In genomic region chr2:130327703-130328527, GRCh38 we compare ENCODE assay signal across 12 cellular contexts. TPM values are rescaled to one million over a fixed set of nuclear protein-coding genes. Genes with fewer than 3 reads are reported as not detected.
A peak's percentile ranks its signal among the peaks of the same experiment; 100 is the strongest.
DNase-seq lines count a peak whose midpoint lies in the region; ATAC-seq, FAIRE-seq and TF ChIP-seq lines count a peak whose summit lies in the region.
"Had no signal": no experiment of that assay in that cellular context is flagged by ENCODE, and none has a peak within 500 bp of the region (broad histone marks: within the 10 kb centered on the region; RNA-seq: fewer than 3 reads in every experiment).

No MANE protein-coding gene starts in this region.

- no peak overlapping the region for H2BK120ac ChIP-seq in mesenchymal stem cell (ENCODE audit: low read depth, low read length)

- H2BK12ac ChIP-seq in mesenchymal stem cell (ENCODE audit: low read length in 2 of 2), result no peak overlapping the region

- H2BK5ac ChIP-seq in mesenchymal stem cell (ENCODE audit: low read depth, low read length, poor library complexity, severe bottlenecking), result no peak overlapping the region

- no peaks in the 10 kb centered on the region for H3K79me1 ChIP-seq in mesenchymal stem cell (replicated peaks; ENCODE audit: low read length, poor library complexity, severe bottlenecking)

- peak overlapping the region; percentile 80 for H2AFZ ChIP-seq in mesenchymal stem cell (ENCODE audit: low read depth, low read length)

- no peak overlapping the region for H3K9ac ChIP-seq in mesenchymal stem cell (ENCODE audit: low read length)

- H3K27ac ChIP-seq in mesenchymal stem cell (ENCODE audit: low read length, poor library complexity, severe bottlenecking), result peak overlapping the region; percentile 36
- H3K27ac ChIP-seq: left ventricle myocardium inferior, Peyer's patch had no signal

- ATAC-seq in GM21423 (IDR thresholded peaks at IDR 0.05; ENCODE audit: unreplicated experiment), result no peak
- ATAC-seq in GM18861 (IDR thresholded peaks at IDR 0.05; ENCODE audit: unreplicated experiment), result no peak
- ATAC-seq in GM18867 (IDR thresholded peaks at IDR 0.05; ENCODE audit: unreplicated experiment), result no peak

- TF ChIP-seq CTCF in bronchial epithelial cell (IDR thresholded peaks at IDR 0.05; ENCODE audit: insufficient read depth, low read length, severe bottlenecking), result no peak

- FAIRE-seq in bronchial epithelial cell (lab: Jason Lieb, UNC), result no peak

- H4K91ac ChIP-seq in mesenchymal stem cell (ENCODE audit: low read length), result no peak overlapping the region

- 63% methylated on average over 40 of the region's 43 CpGs for WGBS in mesenchymal stem cell

- peak overlapping the region in 1 of 2 experiments; percentile 57 for H3K4ac ChIP-seq in mesenchymal stem cell (ENCODE audit: low read depth in 1 of 2, low read length in 2 of 2)

- H3K14ac ChIP-seq in mesenchymal stem cell (ENCODE audit: low read length in 2 of 2), result no peak overlapping the region

- H3K27me3 ChIP-seq in bronchial epithelial cell (ENCODE audit: control insufficient read depth, insufficient read depth, low read length) (no peaks in the 10 kb centered on the region), mesenchymal stem cell (ENCODE audit: control insufficient read depth in 1 of 2, insufficient read depth in 1 of 2, low read length in 2 of 2) (peaks cover 9 to 62% of the 10 kb centered on the region in 2 experiments)
- H3K27me3 ChIP-seq: Peyer's patch had no signal

- H2BK15ac ChIP-seq in mesenchymal stem cell (ENCODE audit: low read depth, poor library complexity, severe bottlenecking), result no peak overlapping the region

- H4K8ac ChIP-seq in mesenchymal stem cell (ENCODE audit: low read length), result peak overlapping the region; percentile 27

- peak overlapping the region; percentile 31 for H3K4me2 ChIP-seq in mesenchymal stem cell (ENCODE audit: low read length, poor library complexity, severe bottlenecking)

- H3K4me1 ChIP-seq in mesenchymal stem cell (ENCODE audit: control insufficient read depth, insufficient read depth, low read depth, low read length), result peaks cover 13% of the 10 kb centered on the region

- H3K18ac ChIP-seq in mesenchymal stem cell (ENCODE audit: low read depth in 1 of 2, low read length in 2 of 2), result no peak overlapping the region

- no peak overlapping the region for H3K4me3 ChIP-seq in bronchial epithelial cell (ENCODE audit: low read depth, low read length)
- H3K4me3 ChIP-seq in mesenchymal stem cell (ENCODE audit: insufficient read depth in 1 of 2, low read depth in 1 of 2, low read length in 2 of 2), result no peak overlapping the region
- H3K4me3 ChIP-seq: left ventricle myocardium inferior, Peyer's patch had no signal

- H3K36me3 ChIP-seq in bronchial epithelial cell (ENCODE audit: control insufficient read depth, insufficient read depth, low read length), result no peaks in the 10 kb centered on the region
- no peaks in the 10 kb centered on the region for H3K36me3 ChIP-seq in mesenchymal stem cell (ENCODE audit: control insufficient read depth in 1 of 2, insufficient read depth in 2 of 2, low read depth in 1 of 2, low read length in 2 of 2)
- H3K36me3 ChIP-seq: left ventricle myocardium inferior, Peyer's patch had no signal

- in situ Hi-C loops in Caki2 (cut with HindIII; ENCODE audit: low pct_unique_long_range_greater_than_20kb, low sequenced_read_pairs), result no loop called here

- H2AK5ac ChIP-seq in mesenchymal stem cell (ENCODE audit: low read length, severe bottlenecking), result no peak overlapping the region

- peak; percentile 14 for DNase-seq in Caki2 (ENCODE audit: low read depth)
- DNase-seq in NCI-H1930 (lab: John Stamatoyannopoulos, UW), result peak; percentile 16 to 42
- DNase-seq in bronchial epithelial cell (ENCODE audit: low read depth), result peak; percentile 75
- peak; percentile 76 for DNase-seq in mesenchymal stem cell
- DNase-seq in activated CD4-positive, alpha-beta T cell treated with anti-CD3 and anti-CD28 coated beads for 4 hours, result no peak
- DNase-seq: activated naive CD4-positive, alpha-beta T cell; left ventricle myocardium inferior; MV-4-11; Peyer's patch had no signal

- H3K9me3 ChIP-seq in mesenchymal stem cell (ENCODE audit: control insufficient read depth, low read length), result no peaks in the 10 kb centered on the region
- H3K9me3 ChIP-seq: left ventricle myocardium inferior, Peyer's patch had no signal

- no peak overlapping the region for H3K23ac ChIP-seq in mesenchymal stem cell (ENCODE audit: low read length in 2 of 2)

RNA-seq across cellular contexts. Expression of gene IMP4, which starts 14.8 kb away (rescaled TPM):
- total RNA-seq in Caki2 (2014; rRNA removed; shearing (Covaris generic); ENCODE audit: low replicate concordance), result 78.6 and 105 TPM in 2 replicates
- total RNA-seq in bronchial epithelial cell, result 145 and 173 TPM in 2 replicates
- polyA plus RNA-seq in mesenchymal stem cell (2013, experiment 1 of 2), result 65.5 TPM
- 61.8 TPM for polyA plus RNA-seq in mesenchymal stem cell (2013, experiment 2 of 2)

RNA-seq across cellular contexts. Expression of gene PTPN18, which starts 27.9 kb away (rescaled TPM):
- 20.8 and 26.1 TPM in 2 replicates for total RNA-seq in Caki2 (2014; rRNA removed; shearing (Covaris generic); ENCODE audit: low replicate concordance)
- 12.7 and 14.5 TPM in 2 replicates for total RNA-seq in bronchial epithelial cell
- polyA plus RNA-seq in mesenchymal stem cell (2013, experiment 1 of 2), result 17.3 TPM
- 17.3 TPM for polyA plus RNA-seq in mesenchymal stem cell (2013, experiment 2 of 2)

Comparison
In these comparisons a context has a peak if more than half of its experiments do, and no peak if none do; other contexts are left out.
1. DNase-seq: peak in Caki2 (single experiment), NCI-H1930 (2 of 2), bronchial epithelial cell (single experiment) and mesenchymal stem cell (single experiment); none in activated CD4-positive, alpha-beta T cell treated with anti-CD3 and anti-CD28 coated beads for 4 hours (0 of 2).